33 cellular contexts compared by ENCODE assay signal in the genomic region with DNA sequence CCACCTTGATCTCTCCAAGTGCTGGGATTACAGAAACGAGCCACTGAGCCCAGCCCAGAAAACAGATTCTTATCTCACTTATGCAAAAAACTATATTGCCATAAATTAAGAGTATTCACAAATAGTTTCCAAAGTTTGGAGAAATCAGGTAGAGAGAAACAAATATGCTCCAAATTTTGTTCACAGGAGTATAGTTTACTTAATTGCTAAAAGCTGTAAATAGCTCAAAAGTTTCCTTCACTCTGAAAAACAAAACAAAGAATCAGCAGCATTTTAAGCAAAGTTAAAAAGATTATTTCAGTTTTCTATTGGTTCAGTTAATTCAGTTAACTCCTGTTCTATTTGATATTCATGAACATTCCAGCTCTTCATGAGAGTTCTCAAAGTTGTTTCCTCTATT.
"Had no signal": no experiment of that assay in that cellular context is flagged by ENCODE, and none has a peak within 500 bp of the region (broad histone marks: within the 10 kb centered on the region; RNA-seq: fewer than 3 reads in every experiment).

No MANE protein-coding gene starts in this region.

- H3K9me3 Mint-ChIP-seq: activated naive CD4-positive, alpha-beta T cell treated with anti-CD3 and anti-CD28 coated beads, Interleukin-2, amount 50 U/mL, for 24 hours; activated naive CD8-positive, alpha-beta T cell treated with anti-CD3 and anti-CD28 coated beads, Interleukin-2, amount 50 U/mL, for 24 hours; activated T-cell treated with anti-CD3 and anti-CD28 coated beads, Interleukin-2, amount 50 U/mL, for 4 hours; activated T-helper 1 cell treated with anti-CD3 and anti-CD28 coated beads, Interleukin-12 subunit alpha, Interleukin-12 subunit beta, Interleukin-2, Interleukin-4 antibody, amounts not matched to agents 30 ng/mL and 10 ng/mL and 1 ng/mL, durations not matched to agents 14 hours and 24 hours and 36 hours; effector memory CD8-positive, alpha-beta T cell had no signal

- DNase-seq: activated B cell treated with CpG ODN at 0.5 μM for 24 hours; activated CD4-positive, alpha-beta T cell treated with anti-CD3 and anti-CD28 coated beads for 48 hours; activated CD4-positive, alpha-beta T cell treated with anti-CD3 and anti-CD28 coated beads, Interleukin-2, amount 50 U/mL, for 1 hour; activated CD4-positive, alpha-beta T cell treated with anti-CD3 and anti-CD28 coated beads, Interleukin-2, amount 50 U/mL, for 48 hours; activated CD8-positive, alpha-beta memory T cell treated with anti-CD3 and anti-CD28 coated beads for 24 hours; activated CD8-positive, alpha-beta T cell treated with anti-CD3 and anti-CD28 coated beads for 36 hours; activated effector memory CD4-positive, alpha-beta T cell treated with anti-CD3 and anti-CD28 coated beads, Interleukin-2, amount 50 U/mL, for 16 hours; activated naive CD4-positive, alpha-beta T cell treated with anti-CD3 and anti-CD28 coated beads for 36 hours; activated naive CD8-positive, alpha-beta T cell treated with anti-CD3 and anti-CD28 coated beads for 36 hours; activated naive CD8-positive, alpha-beta T cell treated with anti-CD3 and anti-CD28 coated beads, Interleukin-2, amount 50 U/mL, for 24 hours; activated T-cell treated with anti-CD3 and anti-CD28 coated beads, Interleukin-2, amount 50 U/mL, for 4 hours; amygdala; aorta; body of pancreas; caudate nucleus; cortex of kidney; dermis blood vessel endothelial cell; effector CD4-positive, alpha-beta T cell; effector memory CD8-positive, alpha-beta T cell; esophagus squamous epithelium; foreskin melanocyte; T-helper 1 cell; T-helper 17 cell; T1000; WERI-Rb-1 had no signal

- H3K27ac Mint-ChIP-seq: activated B cell treated with CpG ODN at 0.5 μM for 24 hours; activated CD8-positive, alpha-beta T cell treated with anti-CD3 and anti-CD28 coated beads for 36 hours; activated naive CD4-positive, alpha-beta T cell treated with anti-CD3 and anti-CD28 coated beads for 36 hours; activated naive CD4-positive, alpha-beta T cell treated with anti-CD3 and anti-CD28 coated beads, Interleukin-2, amount 50 U/mL, for 24 hours; activated naive CD8-positive, alpha-beta T cell treated with anti-CD3 and anti-CD28 coated beads for 36 hours; activated naive CD8-positive, alpha-beta T cell treated with anti-CD3 and anti-CD28 coated beads, Interleukin-2, amount 50 U/mL, for 24 hours; activated T-helper 1 cell treated with anti-CD3 and anti-CD28 coated beads, Interleukin-12 subunit alpha, Interleukin-12 subunit beta, Interleukin-2, Interleukin-4 antibody, amounts not matched to agents 30 ng/mL and 10 ng/mL and 1 ng/mL, durations not matched to agents 14 hours and 24 hours and 36 hours; activated T-helper 2 cell treated with anti-CD3 and anti-CD28 coated beads, Interferon-gamma antibody, Interleukin-2, Interleukin-4, amounts not matched to agents 10 μg/mL and 5 μg/mL and 100 μg/mL, durations not matched to agents 14 hours and 24 hours and 36 hours; effector memory CD8-positive, alpha-beta T cell; T-helper 17 cell; T-helper 2 cell treated with Interferon-gamma antibody and Interleukin-4, amounts not matched to agents 5 μg/mL and 100 μg/mL, for 36 hours had no signal

- H3K36me3 Mint-ChIP-seq: activated naive CD4-positive, alpha-beta T cell treated with anti-CD3 and anti-CD28 coated beads, Interleukin-2, amount 50 U/mL, for 24 hours; activated naive CD8-positive, alpha-beta T cell treated with anti-CD3 and anti-CD28 coated beads for 36 hours had no signal

- H3K4me1 Mint-ChIP-seq: activated B cell treated with CpG ODN at 0.5 μM for 24 hours; activated naive CD4-positive, alpha-beta T cell treated with anti-CD3 and anti-CD28 coated beads, Interleukin-2, amount 50 U/mL, for 24 hours; activated naive CD8-positive, alpha-beta T cell treated with anti-CD3 and anti-CD28 coated beads for 36 hours; activated naive CD8-positive, alpha-beta T cell treated with anti-CD3 and anti-CD28 coated beads, Interleukin-2, amount 50 U/mL, for 24 hours had no signal

- H3K4me3 Mint-ChIP-seq: activated B cell treated with CpG ODN at 0.5 μM for 24 hours; activated CD8-positive, alpha-beta T cell treated with anti-CD3 and anti-CD28 coated beads for 36 hours; activated naive CD4-positive, alpha-beta T cell treated with anti-CD3 and anti-CD28 coated beads for 36 hours; activated naive CD4-positive, alpha-beta T cell treated with anti-CD3 and anti-CD28 coated beads, Interleukin-2, amount 50 U/mL, for 24 hours; activated naive CD8-positive, alpha-beta T cell treated with anti-CD3 and anti-CD28 coated beads for 36 hours; activated naive CD8-positive, alpha-beta T cell treated with anti-CD3 and anti-CD28 coated beads, Interleukin-2, amount 50 U/mL, for 24 hours; activated T-cell treated with anti-CD3 and anti-CD28 coated beads, Interleukin-2, amount 50 U/mL, for 4 hours; activated T-helper 1 cell treated with anti-CD3 and anti-CD28 coated beads, Interleukin-12 subunit alpha, Interleukin-12 subunit beta, Interleukin-2, Interleukin-4 antibody, amounts not matched to agents 30 ng/mL and 10 ng/mL and 1 ng/mL, durations not matched to agents 14 hours and 24 hours and 36 hours; effector memory CD8-positive, alpha-beta T cell; T-helper 17 cell; T-helper 2 cell treated with Interferon-gamma antibody and Interleukin-4, amounts not matched to agents 5 μg/mL and 100 μg/mL, for 36 hours had no signal

- ATAC-seq: activated CD4-positive, CD25-positive, alpha-beta regulatory T cell treated with anti-CD3 and anti-CD28 coated beads, Interleukin-2, amount 50 U/mL, for 24 hours; activated CD8-positive, alpha-beta T cell treated with anti-CD3 and anti-CD28 coated beads for 36 hours; activated naive CD8-positive, alpha-beta T cell treated with anti-CD3 and anti-CD28 coated beads, Interleukin-2, amount 50 U/mL, for 24 hours; activated T-cell treated with anti-CD3 and anti-CD28 coated beads, Interleukin-2, amount 50 U/mL, for 4 hours; body of pancreas; effector memory CD8-positive, alpha-beta T cell; gastroesophageal sphincter; T-helper 17 cell had no signal

- FAIRE-seq: colon, endothelial cell of umbilical vein had no signal
